In the genomic region with DNA sequence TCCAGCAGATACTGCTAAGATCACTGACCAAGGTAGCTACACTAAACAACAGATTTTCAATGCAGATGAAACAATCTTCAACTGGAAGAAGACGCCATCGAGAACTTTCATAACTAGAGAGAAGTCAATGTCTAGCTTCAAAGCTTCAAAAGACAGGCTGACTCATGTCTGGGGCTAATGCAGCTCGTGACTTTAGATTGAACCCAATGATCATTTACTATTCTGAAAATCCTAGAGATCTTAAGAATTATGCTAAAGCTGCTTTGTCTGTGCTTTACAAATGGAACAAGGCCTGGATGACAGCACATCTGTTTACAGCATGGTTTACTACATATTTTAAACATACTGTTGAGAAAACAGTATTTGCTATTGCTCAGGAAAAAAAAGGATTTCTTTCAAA, we compare ENCODE assay signal across 22 cellular contexts. TPM values are rescaled to one million over a fixed set of nuclear protein-coding genes. Genes with fewer than 3 reads are reported as not detected.
A peak's percentile ranks its signal among the peaks of the same experiment; 100 is the strongest.
DNase-seq lines count a peak whose midpoint lies in the region; ATAC-seq and TF ChIP-seq lines count a peak whose summit lies in the region.
"Had no signal": no experiment of that assay in that cellular context is flagged by ENCODE, and none has a peak within 500 bp of the region (broad histone marks: within the 10 kb centered on the region; RNA-seq: fewer than 3 reads in every experiment).

No MANE protein-coding gene starts in this region.

- no peaks in the 10 kb centered on the region for H3K9me3 ChIP-seq in T-helper 17 cell (ENCODE audit: control insufficient read depth, low read length, poor library complexity, severe bottlenecking)
- H3K9me3 ChIP-seq in psoas muscle, result no peaks in the 10 kb centered on the region
- H3K9me3 ChIP-seq in CD8-positive, alpha-beta T cell (ENCODE audit: low read length), result no peaks in the 10 kb centered on the region
- H3K9me3 ChIP-seq: BE2C had no signal

- H3K36me3 Mint-ChIP-seq in activated T-cell treated with anti-CD3 and anti-CD28 coated beads, Interleukin-2, amount 50 U/mL, for 24 hours (ENCODE audit: low read depth), result peaks cover 54% of the 10 kb centered on the region
- peaks cover 10% of the 10 kb centered on the region for H3K36me3 Mint-ChIP-seq in T-helper 17 cell (ENCODE audit: low read depth)
- H3K36me3 Mint-ChIP-seq in CD8-positive, alpha-beta T cell, result peaks cover 53% of the 10 kb centered on the region

- H3K27me3 ChIP-seq in psoas muscle (ENCODE audit: insufficient read depth in 3 of 3, low read length in 2 of 3), result no peaks in the 10 kb centered on the region
- H3K27me3 ChIP-seq in CD8-positive, alpha-beta T cell (ENCODE audit: insufficient read depth, low read length), result no peaks in the 10 kb centered on the region
- H3K27me3 ChIP-seq: BE2C had no signal

- H3K27ac ChIP-seq in psoas muscle, result peak overlapping the region; percentile 24
- no peak overlapping the region for H3K27ac ChIP-seq in CD8-positive, alpha-beta T cell (ENCODE audit: low read depth, low read length)
- H3K27ac ChIP-seq: KMS-11 had no signal

- 92 to 95% (median 92%) methylated on average over 3 of the region's 3 CpGs for WGBS in psoas muscle, 3 donors

- no peak for DNase-seq in activated T-cell treated with anti-CD3 and anti-CD28 coated beads, Interleukin-2, amount 50 U/mL, for 24 hours
- no peak for DNase-seq in activated T-cell treated with anti-CD3 and anti-CD28 coated beads, Interleukin-2, amount 50 U/mL, for 1 hour
- DNase-seq in T-helper 17 cell, result no peak
- DNase-seq in fibroblast of peridontal ligament (ENCODE audit: extremely low read depth), result peak; percentile 38
- DNase-seq in psoas muscle, result no peak
- no peak for DNase-seq in cerebellar nuclear complex (lab: John Stamatoyannopoulos, UW)
- DNase-seq in CD8-positive, alpha-beta T cell, result no peak
- DNase-seq: 8988T; BE2C; CD4-positive, CD25-positive, alpha-beta regulatory T cell; DMS79; GOT3; MV-4-11; NCI-H1417 treated with DMSO at 0.1 percent for 48 hours; NCI-H187 treated with DMSO at 0.1 percent for 48 hours; NCI-H2227 treated with DMSO at 0.1 percent for 48 hours; NCI-H510A treated with DMSO at 0.1 percent for 48 hours; NCI-H774; OCI-M1; SIG-M5 had no signal

- H3K4me3 ChIP-seq in psoas muscle, result no peak overlapping the region
- no peak overlapping the region for H3K4me3 ChIP-seq in CD8-positive, alpha-beta T cell (ENCODE audit: low read depth, low read length)

- CTCF ChIA-PET in CD8-positive, alpha-beta T cell (lab: Charles Lee), result interaction anchor here (1.0 to 1.2 kb wide), 2 partner anchors 14 to 198 kb away, joined by 3 read pairs; no protein-coding TSS in a partner anchor

- H3K27me3 Mint-ChIP-seq in activated T-cell treated with anti-CD3 and anti-CD28 coated beads, Interleukin-2, amount 50 U/mL, for 24 hours, result no peaks in the 10 kb centered on the region
- no peaks in the 10 kb centered on the region for H3K27me3 Mint-ChIP-seq in T-helper 17 cell
- H3K27me3 Mint-ChIP-seq in CD8-positive, alpha-beta T cell (ENCODE audit: low read depth), result no peaks in the 10 kb centered on the region
- H3K27me3 Mint-ChIP-seq: CD4-positive, CD25-positive, alpha-beta regulatory T cell had no signal

- peak overlapping the region; percentile 20 for H3K27ac Mint-ChIP-seq in activated T-cell treated with anti-CD3 and anti-CD28 coated beads, Interleukin-2, amount 50 U/mL, for 24 hours
- peak overlapping the region; percentile 22 for H3K27ac Mint-ChIP-seq in T-helper 17 cell
- no peak overlapping the region for H3K27ac Mint-ChIP-seq in CD8-positive, alpha-beta T cell

- no peak for TF ChIP-seq CTCF in psoas muscle (IDR thresholded peaks at IDR 0.05)
- no peak for TF ChIP-seq CTCF in CD8-positive, alpha-beta T cell (IDR thresholded peaks at IDR 0.05)

- H3K4me3 Mint-ChIP-seq in activated T-cell treated with anti-CD3 and anti-CD28 coated beads, Interleukin-2, amount 50 U/mL, for 24 hours, result no peak overlapping the region
- H3K4me3 Mint-ChIP-seq in T-helper 17 cell, result no peak overlapping the region
- H3K4me3 Mint-ChIP-seq in CD8-positive, alpha-beta T cell, result no peak overlapping the region

- ATAC-seq in T-helper 17 cell (no peak), psoas muscle (no peak), GM19455 (IDR thresholded peaks at IDR 0.05; ENCODE audit: unreplicated experiment) (no peak)
- ATAC-seq in CD8-positive, alpha-beta T cell, result no peak

- peaks cover 73% of the 10 kb centered on the region for H3K4me1 Mint-ChIP-seq in activated T-cell treated with anti-CD3 and anti-CD28 coated beads, Interleukin-2, amount 50 U/mL, for 24 hours (ENCODE audit: low read depth)
- peaks cover 53% of the 10 kb centered on the region for H3K4me1 Mint-ChIP-seq in T-helper 17 cell
- H3K4me1 Mint-ChIP-seq in CD8-positive, alpha-beta T cell (ENCODE audit: low read depth), result peaks cover 73% of the 10 kb centered on the region

- intact Hi-C loops in psoas muscle (cut with DNase I), result loop anchor here in 1 of 2 donors (5.0 kb wide), 1 partner anchor 48 kb away; no protein-coding TSS in a partner anchor
- intact Hi-C loops in CD8-positive, alpha-beta T cell (cut with DNase I, micrococcal nuclease), result loop anchor here in 1 of 2 experiments (5.0 kb wide), 1 partner anchor 38 kb away; no protein-coding TSS in a partner anchor

- H3K4me1 ChIP-seq in psoas muscle, result peaks cover 51% of the 10 kb centered on the region
- peaks cover 32% of the 10 kb centered on the region for H3K4me1 ChIP-seq in CD8-positive, alpha-beta T cell (ENCODE audit: insufficient read depth, low read length)
- H3K4me1 ChIP-seq: BE2C had no signal

- no peaks in the 10 kb centered on the region for H3K9me3 Mint-ChIP-seq in activated T-cell treated with anti-CD3 and anti-CD28 coated beads, Interleukin-2, amount 50 U/mL, for 24 hours
- H3K9me3 Mint-ChIP-seq in CD8-positive, alpha-beta T cell, result no peaks in the 10 kb centered on the region
- H3K9me3 Mint-ChIP-seq: CD4-positive, CD25-positive, alpha-beta regulatory T cell had no signal

- POLR2A ChIA-PET in CD8-positive, alpha-beta T cell (lab: Charles Lee), result no interaction called here

- H3K36me3 ChIP-seq in psoas muscle (ENCODE audit: insufficient read depth in 1 of 2, low read depth in 1 of 2), result peaks cover 0 to 18% of the 10 kb centered on the region in 2 donors
- H3K36me3 ChIP-seq in CD8-positive, alpha-beta T cell (ENCODE audit: insufficient read depth, low read length), result peaks cover 17% of the 10 kb centered on the region
- H3K36me3 ChIP-seq: BE2C had no signal

RNA-seq across cellular contexts. Expression of a gene that starts 55.0 kb away (rescaled TPM):
- 10 to 100 TPM; 84.8 to 88.8 TPM for total RNA-seq in T-helper 17 cell
- 10 to 100 TPM; 34.0 to 46.7 (median 41.0) TPM for total RNA-seq in psoas muscle
- 1 to 10 TPM; 2.7 to 9.5 (median 6.4) TPM for polyA plus RNA-seq in psoas muscle
- 100 to 1,000 TPM; 116 to 128 TPM for total RNA-seq in CD8-positive, alpha-beta T cell
